ENCODE assay signal across 10 cellular contexts in the genomic region with DNA sequence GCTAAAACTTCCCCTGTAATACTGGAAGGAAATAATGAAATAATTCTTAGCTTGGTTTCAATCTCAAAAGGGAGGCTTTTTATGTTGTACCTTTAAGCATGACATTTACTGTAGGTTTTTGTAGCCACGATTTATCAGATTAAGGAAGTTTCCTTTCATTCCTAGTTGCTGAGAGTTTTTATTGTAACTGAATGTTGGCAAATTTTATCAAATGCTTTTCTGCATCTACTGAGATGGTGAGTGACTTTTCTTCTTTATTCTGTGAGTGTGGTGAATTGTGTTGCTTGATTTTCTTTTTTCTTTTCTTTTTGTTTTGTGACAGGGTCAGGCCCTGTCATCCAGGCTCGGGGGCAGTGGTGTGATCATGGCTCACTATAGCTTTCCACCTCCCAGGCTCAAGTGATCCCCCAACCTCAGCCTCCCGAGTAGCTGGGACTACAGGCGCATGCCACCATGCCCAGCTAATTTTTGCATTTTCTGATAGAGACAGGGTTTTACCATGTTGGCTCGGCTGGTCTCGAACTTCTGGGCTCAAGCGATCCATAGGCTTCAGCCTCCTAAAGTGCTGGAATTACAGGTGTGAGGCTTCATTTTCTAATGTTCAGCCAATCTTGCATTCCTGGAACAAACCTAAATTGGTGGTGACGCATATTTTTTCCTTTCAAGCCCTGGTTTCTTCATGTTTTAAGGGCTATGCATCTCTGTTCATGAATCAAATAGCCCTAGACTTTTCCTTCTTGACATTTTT. TPM values are rescaled to one million over a fixed set of nuclear protein-coding genes. Genes with fewer than 3 reads are reported as not detected.
A peak's percentile ranks its signal among the peaks of the same experiment; 100 is the strongest.
DNase-seq lines count a peak whose midpoint lies in the region; ATAC-seq, FAIRE-seq and TF ChIP-seq lines count a peak whose summit lies in the region.
"Had no signal": no experiment of that assay in that cellular context is flagged by ENCODE, and none has a peak within 500 bp of the region (broad histone marks: within the 10 kb centered on the region; RNA-seq: fewer than 3 reads in every experiment).

No MANE protein-coding gene starts in this region.

- DNase-seq in activated naive CD8-positive, alpha-beta T cell treated with anti-CD3 and anti-CD28 coated beads, Interleukin-2, amount 10 ng/mL, durations not matched to agents 7 days and 5 days: no peak
- DNase-seq in kidney (no peak), stomach (no peak), NCI-H1417 (lab: John Stamatoyannopoulos, UW) (no peak), dedifferentiated amniotic fluid mesenchymal stem cell (ENCODE audit: extremely low spot score) (no peak), NCI-H2171 treated with DMSO at 0.1 percent for 48 hours (lab: John Stamatoyannopoulos, UW) (no peak)
- no peak for DNase-seq in activated naive CD4-positive, alpha-beta T cell treated with anti-CD3 and anti-CD28 coated beads, Interleukin-2, amount 50 U/mL, for 16 hours
- DNase-seq: activated naive CD4-positive, alpha-beta T cell treated with anti-CD3 and anti-CD28 coated beads for 36 hours; stimulated activated naive CD8-positive, alpha-beta T cell treated with anti-CD3 and anti-CD28 coated beads, Interleukin-15, amount 100 ng/mL, for 72 hours had no signal

- H3K4me3 ChIP-seq in HUES64 (ENCODE audit: low read length) (no peak overlapping the region), kidney (ENCODE audit: low read length in 2 of 2) (no peak overlapping the region), stomach (peak overlapping the region in 1 of 4 donors; percentile 17)

- peaks cover 2% of the 10 kb centered on the region for H3K27me3 Mint-ChIP-seq in activated naive CD8-positive, alpha-beta T cell treated with anti-CD3 and anti-CD28 coated beads, Interleukin-2, amount 10 ng/mL, durations not matched to agents 7 days and 5 days
- H3K27me3 Mint-ChIP-seq: stimulated activated naive CD8-positive, alpha-beta T cell treated with anti-CD3 and anti-CD28 coated beads, Interleukin-15, amount 100 ng/mL, for 72 hours had no signal

- peak; percentile 22 for ATAC-seq in activated naive CD8-positive, alpha-beta T cell treated with anti-CD3 and anti-CD28 coated beads, Interleukin-2, amount 10 ng/mL, durations not matched to agents 7 days and 5 days (ENCODE audit: low read depth)
- ATAC-seq: stimulated activated naive CD8-positive, alpha-beta T cell treated with anti-CD3 and anti-CD28 coated beads, Interleukin-15, amount 100 ng/mL, for 72 hours had no signal

- H3K27ac ChIP-seq in HUES64 (ENCODE audit: low read depth, low read length): peak overlapping the region; percentile 57
- H3K27ac ChIP-seq in kidney (ENCODE audit: low read depth in 2 of 2, low read length in 2 of 2): peak overlapping the region; percentile 59 to 83
- peak overlapping the region; percentile 78 to 95 (median 88) for H3K27ac ChIP-seq in stomach

- H3K4me1 Mint-ChIP-seq in activated naive CD8-positive, alpha-beta T cell treated with anti-CD3 and anti-CD28 coated beads, Interleukin-2, amount 10 ng/mL, durations not matched to agents 7 days and 5 days: peaks cover 33% of the 10 kb centered on the region

- H3K9ac ChIP-seq in HUES64 (ENCODE audit: low read depth, low read length) (peak overlapping the region; percentile 21; the same call in 1 of the 2 replicates), kidney (ENCODE audit: low read length in 2 of 2) (no peak overlapping the region)

- H3K4me3 Mint-ChIP-seq in activated naive CD8-positive, alpha-beta T cell treated with anti-CD3 and anti-CD28 coated beads, Interleukin-2, amount 10 ng/mL, durations not matched to agents 7 days and 5 days: peak overlapping the region; percentile 71
- H3K4me3 Mint-ChIP-seq: activated naive CD4-positive, alpha-beta T cell treated with anti-CD3 and anti-CD28 coated beads for 36 hours had no signal

- H3K27me3 ChIP-seq in HUES64 (ENCODE audit: insufficient read depth, low read length) (no peaks in the 10 kb centered on the region), stomach (no peaks in the 10 kb centered on the region)

- peaks cover 14% of the 10 kb centered on the region for H3K4me1 ChIP-seq in HUES64 (ENCODE audit: insufficient read depth, low read length)
- H3K4me1 ChIP-seq in kidney (ENCODE audit: control insufficient read depth in 1 of 2, insufficient read depth in 1 of 2, low read depth in 1 of 2, low read length in 2 of 2): peaks cover 0 to 5% of the 10 kb centered on the region in 2 donors
- H3K4me1 ChIP-seq in stomach: peaks cover 27 to 50% (median 31%) of the 10 kb centered on the region in 4 donors

- no peak for FAIRE-seq in kidney (lab: Jason Lieb, UNC)

- no peaks in the 10 kb centered on the region for H3K36me3 ChIP-seq in HUES64 (ENCODE audit: insufficient read depth, low read length)
- H3K36me3 ChIP-seq in kidney (ENCODE audit: control insufficient read depth in 1 of 2, insufficient read depth in 2 of 2, low read length in 2 of 2): no peaks in the 10 kb centered on the region
- H3K36me3 ChIP-seq in stomach: no peaks in the 10 kb centered on the region

- intact Hi-C loops in kidney (cut with DNase I): no loop called here
- intact Hi-C loops in stomach (cut with DNase I; ENCODE audit: low total_unique reads): no loop called here

- peak overlapping the region; percentile 71 for H3K27ac Mint-ChIP-seq in activated naive CD8-positive, alpha-beta T cell treated with anti-CD3 and anti-CD28 coated beads, Interleukin-2, amount 10 ng/mL, durations not matched to agents 7 days and 5 days
- H3K27ac Mint-ChIP-seq: activated naive CD4-positive, alpha-beta T cell treated with anti-CD3 and anti-CD28 coated beads for 36 hours had no signal

- no peak for TF ChIP-seq POLR2A in stomach (IDR thresholded peaks at IDR 0.05)

- peaks cover 6% of the 10 kb centered on the region for H3K36me3 Mint-ChIP-seq in activated naive CD8-positive, alpha-beta T cell treated with anti-CD3 and anti-CD28 coated beads, Interleukin-2, amount 10 ng/mL, durations not matched to agents 7 days and 5 days

- peaks cover 3% of the 10 kb centered on the region for H3K9me3 Mint-ChIP-seq in activated naive CD8-positive, alpha-beta T cell treated with anti-CD3 and anti-CD28 coated beads, Interleukin-2, amount 10 ng/mL, durations not matched to agents 7 days and 5 days
- H3K9me3 Mint-ChIP-seq: activated naive CD4-positive, alpha-beta T cell treated with anti-CD3 and anti-CD28 coated beads for 36 hours; stimulated activated naive CD8-positive, alpha-beta T cell treated with anti-CD3 and anti-CD28 coated beads, Interleukin-15, amount 100 ng/mL, for 72 hours had no signal

- 90% methylated on average over 8 of the region's 8 CpGs for WGBS in HUES64
- 41 to 55% (median 49%) methylated on average over 8 of the region's 8 CpGs for WGBS in stomach, 5 donors

- TF ChIP-seq EP300 in stomach (IDR thresholded peaks at IDR 0.05): no peak

- POLR2A ChIA-PET in activated naive CD8-positive, alpha-beta T cell treated with anti-CD3 and anti-CD28 coated beads, Interleukin-2, amount 10 ng/mL, durations not matched to agents 7 days and 5 days (lab: Charles Lee): interaction anchor here (1.8 kb wide), 1 partner anchor 9 kb away, joined by 8 read pairs; no protein-coding TSS in a partner anchor

- TF ChIP-seq CTCF in kidney (IDR thresholded peaks at IDR 0.05; ENCODE audit: borderline replicate concordance, extremely low read depth, insufficient read depth) (no peak), stomach (IDR thresholded peaks at IDR 0.05) (no peak)

- H3K9me3 ChIP-seq in HUES64 (ENCODE audit: insufficient read depth, low read depth, low read length) (peaks cover 9% of the 10 kb centered on the region), kidney (ENCODE audit: control insufficient read depth in 1 of 2, low read length in 2 of 2) (no peaks in the 10 kb centered on the region), stomach (no peaks in the 10 kb centered on the region)

RNA-seq across cellular contexts. Expression of gene SUSD2, which starts 26.2 kb away (rescaled TPM):
- polyA plus RNA-seq in HUES64 (2013, experiment 1 of 2): 1.3 TPM
- polyA plus RNA-seq in HUES64 (2013, experiment 2 of 2): 1.2 TPM
- total RNA-seq in activated naive CD8-positive, alpha-beta T cell treated with anti-CD3 and anti-CD28 coated beads, Interleukin-2, amount 10 ng/mL, durations not matched to agents 7 days and 5 days: 1 to 10 TPM in 1 of 2 experiments, under 1 TPM in 1; 0.94 to 1.2 TPM
- total RNA-seq in kidney (14.8 TPM), stomach (10 to 100 TPM in 3 of 5 donors, 1 to 10 TPM in 1, under 1 TPM in 1; 0.58 to 29.9 (median 17.5) TPM)
- polyA plus RNA-seq in kidney (ENCODE audit: insufficient read depth, low read depth, low replicate concordance) (25.2 TPM), stomach (1 to 10 TPM; 2.6 to 5.7 (median 3.2) TPM)

RNA-seq across cellular contexts. Expression of gene GGT5, which starts 37.4 kb away (rescaled TPM):
- not detected for polyA plus RNA-seq in HUES64 (2013, experiment 1 of 2)
- not detected for polyA plus RNA-seq in HUES64 (2013, experiment 2 of 2)
- total RNA-seq in activated naive CD8-positive, alpha-beta T cell treated with anti-CD3 and anti-CD28 coated beads, Interleukin-2, amount 10 ng/mL, durations not matched to agents 7 days and 5 days: under 1 TPM in 1 of 2 experiments, not detected in 1; 0.11 TPM
- total RNA-seq in kidney (103 TPM), stomach (10 to 100 TPM in 4 of 5 donors, 1 to 10 TPM in 1; 9.9 to 48.8 (median 29.0) TPM)
- polyA plus RNA-seq in kidney (ENCODE audit: insufficient read depth, low read depth, low replicate concordance) (63.2 TPM), stomach (10 to 100 TPM; 17.0 to 22.6 (median 18.2) TPM)
- total RNA-seq: activated naive CD4-positive, alpha-beta T cell treated with anti-CD3 and anti-CD28 coated beads for 36 hours had no signal

Comparison
In these comparisons a context has a peak if more than half of its experiments do, and no peak if none do; other contexts are left out.
1. RNA of gene GGT5, which starts 37.4 kb away (total RNA-seq): 103 TPM in kidney (single experiment) and 9.9 to 48.8 TPM in stomach; 0.11 TPM in activated naive CD8-positive, alpha-beta T cell treated with anti-CD3 and anti-CD28 coated beads, Interleukin-2, amount 10 ng/mL, durations not matched to agents 7 days and 5 days; every median in the first group is over 4 times any median in the second.
2. Peak in every context shown above with its lines, with median percentiles within 50 percentile points of each other: H3K27ac ChIP-seq.